In genomic region chr20:17612287-17612974, GRCh38 we compare ENCODE assay signal across 8 cellular contexts. TPM values are rescaled to one million over a fixed set of nuclear protein-coding genes. Genes with fewer than 3 reads are reported as not detected.
DNase-seq lines count a peak whose midpoint lies in the region; ATAC-seq and TF ChIP-seq lines count a peak whose summit lies in the region.

No MANE protein-coding gene starts in this region.

- H3K18ac ChIP-seq in mesenchymal stem cell (ENCODE audit: low read depth in 1 of 2, low read length in 2 of 2), result peak overlapping the region in 1 of 2 experiments; percentile 79

- no peak overlapping the region for H2BK120ac ChIP-seq in mesenchymal stem cell (ENCODE audit: low read depth, low read length)

- H3K9ac ChIP-seq in SK-N-MC (ENCODE audit: insufficient read length) (no peak overlapping the region), mesenchymal stem cell (ENCODE audit: low read length) (no peak overlapping the region)

- H3K4me3 ChIP-seq in AG10803 (ENCODE audit: low read length), result no peak overlapping the region
- no peak overlapping the region for H3K4me3 ChIP-seq in SK-N-MC
- no peak overlapping the region for H3K4me3 ChIP-seq in mesenchymal stem cell (ENCODE audit: insufficient read depth in 1 of 2, low read depth in 1 of 2, low read length in 2 of 2)
- H3K4me3 ChIP-seq in upper lobe of right lung, result no peak overlapping the region

- CTCF ChIA-PET in MCF 10A (lab: Yijun Ruan, JAX), result interaction anchor here (0.5 to 1.6 kb wide), 3 partner anchors 19 to 107 kb away, joined by 3 to 5 read pairs (median 5); no protein-coding TSS in a partner anchor

- no TSS peak for BruUV-seq in MCF 10A (replicated peaks; lab: Mats Ljungman, UMichigan)

- POLR2A ChIA-PET in MCF 10A (lab: Yijun Ruan, JAX), result interaction anchor here (0.9 to 1.5 kb wide), 5 partner anchors 8 to 76 kb away, joined by 3 to 7 read pairs (median 3); partner anchors contain the start of gene DSTN

- no peak overlapping the region for H2BK15ac ChIP-seq in mesenchymal stem cell (ENCODE audit: low read depth, poor library complexity, severe bottlenecking)

- H3K4me3 Mint-ChIP-seq in MCF 10A (ENCODE audit: unreplicated experiment), result no peak overlapping the region

- peaks cover 30% of the 10 kb centered on the region for H3K79me1 ChIP-seq in mesenchymal stem cell (replicated peaks; ENCODE audit: low read length, poor library complexity, severe bottlenecking)

- peak overlapping the region; percentile 14 for H4K91ac ChIP-seq in mesenchymal stem cell (ENCODE audit: low read length)

- no peak overlapping the region for H2AK5ac ChIP-seq in mesenchymal stem cell (ENCODE audit: low read length, severe bottlenecking)

- H3K9me3 ChIP-seq in SK-N-MC (ENCODE audit: low read depth, low read length) (no peaks in the 10 kb centered on the region), mesenchymal stem cell (ENCODE audit: control insufficient read depth, low read length) (no peaks in the 10 kb centered on the region), upper lobe of right lung (no peaks in the 10 kb centered on the region)

- intact Hi-C loops in MCF 10A (cut with micrococcal nuclease), result loop anchor here (5.0 kb wide), 1 partner anchor 40 kb away; the partner anchor contains the start of gene DSTN
- intact Hi-C loops in upper lobe of right lung (cut with DNase I), result no loop called here

- ATAC-seq in upper lobe of right lung (peak; percentile 48), GM21381 (IDR thresholded peaks at IDR 0.05; ENCODE audit: unreplicated experiment) (no peak)

- no peak overlapping the region for H3K23ac ChIP-seq in mesenchymal stem cell (ENCODE audit: low read length in 2 of 2)

- H3K27me3 Mint-ChIP-seq in MCF 10A (ENCODE audit: insufficient read depth, unreplicated experiment), result no peaks in the 10 kb centered on the region

- peak overlapping the region in 1 of 2 experiments; percentile 40 for H2BK12ac ChIP-seq in mesenchymal stem cell (ENCODE audit: low read length in 2 of 2)

- no peak overlapping the region for H2AFZ ChIP-seq in mesenchymal stem cell (ENCODE audit: low read depth, low read length)

- H3K27me3 ChIP-seq in mesenchymal stem cell (ENCODE audit: control insufficient read depth in 1 of 2, insufficient read depth in 1 of 2, low read length in 2 of 2) (no peaks in the 10 kb centered on the region), upper lobe of right lung (no peaks in the 10 kb centered on the region)

- 0 out of 2 replicates have a peak overlapping the region, but pooled peaks have one; percentile 15 for H3K27ac ChIP-seq in SK-N-MC
- peak overlapping the region; percentile 33 for H3K27ac ChIP-seq in mesenchymal stem cell (ENCODE audit: low read length, poor library complexity, severe bottlenecking)
- H3K27ac ChIP-seq in upper lobe of right lung, result peak overlapping the region; percentile 74

- H3K14ac ChIP-seq in mesenchymal stem cell (ENCODE audit: low read length in 2 of 2), result peak overlapping the region in 1 of 2 experiments; percentile 75

- TF ChIP-seq CTCF in AG10803 (conservative IDR thresholded peaks at IDR 0.05; ENCODE audit: low read length) (no peak), MCF 10A (IDR thresholded peaks at IDR 0.05; ENCODE audit: unreplicated experiment) (no peak), upper lobe of right lung (IDR thresholded peaks at IDR 0.05) (no peak)

- peak overlapping the region; percentile 93 for H3K27ac Mint-ChIP-seq in MCF 10A (ENCODE audit: low read depth, unreplicated experiment)

- no peak overlapping the region for H2BK5ac ChIP-seq in mesenchymal stem cell (ENCODE audit: low read depth, low read length, poor library complexity, severe bottlenecking)

- DNase-seq in AG10803 (ENCODE audit: low read depth), result peak; percentile 79
- no peak for DNase-seq in SK-N-MC (ENCODE audit: low read depth, low spot score)
- DNase-seq in MCF 10A (ENCODE audit: unreplicated experiment), result peak; percentile 33
- peak; percentile 84 for DNase-seq in mesenchymal stem cell
- DNase-seq in upper lobe of right lung, result peak; percentile 69
- DNase-seq in DMS 273 (lab: John Stamatoyannopoulos, UW; ENCODE audit: unreplicated experiment), result no peak
- no peak for DNase-seq in T1000 (lab: John Stamatoyannopoulos, UW)

- H3K9me3 Mint-ChIP-seq in MCF 10A (ENCODE audit: unreplicated experiment), result no peaks in the 10 kb centered on the region

- H3K4me1 ChIP-seq in mesenchymal stem cell (ENCODE audit: control insufficient read depth, insufficient read depth, low read depth, low read length), result peaks cover 55% of the 10 kb centered on the region
- H3K4me1 ChIP-seq in upper lobe of right lung, result peaks cover 43% of the 10 kb centered on the region

- no peak overlapping the region for H3K4me2 ChIP-seq in mesenchymal stem cell (ENCODE audit: low read length, poor library complexity, severe bottlenecking)

- H3K36me3 ChIP-seq in SK-N-MC (ENCODE audit: insufficient read depth, low read length) (peaks cover 8% of the 10 kb centered on the region; the same call in 1 of the 2 replicates), mesenchymal stem cell (ENCODE audit: control insufficient read depth in 1 of 2, insufficient read depth in 2 of 2, low read depth in 1 of 2, low read length in 2 of 2) (peaks cover 69 to 73% of the 10 kb centered on the region in 2 experiments), upper lobe of right lung (peaks cover 59% of the 10 kb centered on the region)

- H3K4me1 Mint-ChIP-seq in MCF 10A (ENCODE audit: insufficient read depth, unreplicated experiment), result peaks cover 7% of the 10 kb centered on the region

- WGBS in mesenchymal stem cell, result 78% methylated on average over 16 of the region's 16 CpGs

- peak overlapping the region in 1 of 2 experiments; percentile 26 for H3K4ac ChIP-seq in mesenchymal stem cell (ENCODE audit: low read depth in 1 of 2, low read length in 2 of 2)

- H3K36me3 Mint-ChIP-seq in MCF 10A (ENCODE audit: insufficient read depth, unreplicated experiment), result peaks cover 69% of the 10 kb centered on the region

- H4K8ac ChIP-seq in mesenchymal stem cell (ENCODE audit: low read length), result peak overlapping the region; percentile 2

RNA-seq across cellular contexts. Expression of gene DSTN, which starts 42.6 kb away (rescaled TPM):
- total RNA-seq in MCF 10A (2022) (217 and 280 TPM in 2 replicates), upper lobe of right lung (463 TPM)
- polyA plus RNA-seq in mesenchymal stem cell (2013, experiment 1 of 2), result 931 TPM
- polyA plus RNA-seq in mesenchymal stem cell (2013, experiment 2 of 2), result 914 TPM

Comparison
In these comparisons a context has a peak if more than half of its experiments do, and no peak if none do; other contexts are left out.
1. DNase-seq: peak in AG10803 (single experiment), MCF 10A (single experiment), mesenchymal stem cell (single experiment) and upper lobe of right lung (single experiment); none in SK-N-MC (single experiment), DMS 273 (single experiment) and T1000 (single experiment).
2. H3K27ac ChIP-seq: peak in every context shown above with its lines; median percentile 74 in upper lobe of right lung; 33 in mesenchymal stem cell; 15 in SK-N-MC.